ENCODE assay signal across 28 cellular contexts in genomic region chr9:31389075-31389474, GRCh38.
"Had no signal": no experiment of that assay in that cellular context is flagged by ENCODE, and none has a peak within 500 bp of the region (broad histone marks: within the 10 kb centered on the region; RNA-seq: fewer than 3 reads in every experiment).

No MANE protein-coding gene starts in this region.

- H3K27ac ChIP-seq: heart left ventricle, neutrophil, ovary, prostate gland, skin epidermis, testis, transverse colon had no signal

- H3K4me1 ChIP-seq: prostate gland, testis had no signal

- DNase-seq: activated CD4-positive, alpha-beta memory T cell treated with anti-CD3 and anti-CD28 coated beads, Interleukin-2, amount 10 ng/mL, durations not matched to agents 7 days and 5 days; activated CD4-positive, alpha-beta T cell treated with anti-CD3 and anti-CD28 coated beads for 1 hour; activated CD4-positive, alpha-beta T cell treated with anti-CD3 and anti-CD28 coated beads, Interleukin-2, amount 10 ng/mL, durations not matched to agents 7 days and 5 days; activated naive CD8-positive, alpha-beta T cell treated with anti-CD3 and anti-CD28 coated beads, Interleukin-2, amount 50 U/mL, for 24 hours; activated T-cell treated with anti-CD3 and anti-CD28 coated beads, Interleukin-2, amount 50 U/mL, for 4 hours; amygdala; caudate nucleus; foreskin fibroblast; heart left ventricle; hypothalamus; immature natural killer cell; kidney; left colon; naive B cell; nephron progenitor cell; ovary; retina; stimulated activated CD4-positive, alpha-beta T cell treated with anti-CD3 and anti-CD28 coated beads, Interleukin-12 subunit alpha, Interleukin-12 subunit beta, amount 100 ng/mL, for 4 hours; stimulated activated CD4-positive, alpha-beta T cell treated with anti-CD3 and anti-CD28 coated beads, Interleukin-4, amount 100 ng/mL, for 1 hour; stimulated activated naive CD8-positive, alpha-beta T cell treated with anti-CD3 and anti-CD28 coated beads, Interleukin-15, Interleukin-2, amounts not matched to agents 100 U/mL and 50 U/mL, for 24 hours; testis; transverse colon had no signal

- H3K4me3 ChIP-seq: heart left ventricle, ovary, prostate gland, skin epidermis, testis, transverse colon had no signal

- ATAC-seq: activated naive CD8-positive, alpha-beta T cell treated with anti-CD3 and anti-CD28 coated beads, Interleukin-2, amount 50 U/mL, for 24 hours; activated T-cell treated with anti-CD3 and anti-CD28 coated beads, Interleukin-2, amount 50 U/mL, for 4 hours; activated T-helper 17 cell treated with anti-CD3 and anti-CD28 coated beads, Interleukin-2, amount 50 U/mL, for 72 hours; heart left ventricle; left colon; sciatic nerve; stimulated activated naive CD8-positive, alpha-beta T cell treated with anti-CD3 and anti-CD28 coated beads, Interleukin-15, Interleukin-2, amounts not matched to agents 100 U/mL and 50 U/mL, for 24 hours; WTC11 had no signal

- H3K36me3 ChIP-seq: heart left ventricle, neutrophil, ovary, prostate gland, transverse colon had no signal

- H3K27me3 ChIP-seq: heart left ventricle, neutrophil, ovary, testis, transverse colon had no signal

- H3K9me3 ChIP-seq: heart left ventricle, neutrophil, ovary, prostate gland, testis, transverse colon had no signal
